ENCODE assay signal across 15 cellular contexts in the genomic region with DNA sequence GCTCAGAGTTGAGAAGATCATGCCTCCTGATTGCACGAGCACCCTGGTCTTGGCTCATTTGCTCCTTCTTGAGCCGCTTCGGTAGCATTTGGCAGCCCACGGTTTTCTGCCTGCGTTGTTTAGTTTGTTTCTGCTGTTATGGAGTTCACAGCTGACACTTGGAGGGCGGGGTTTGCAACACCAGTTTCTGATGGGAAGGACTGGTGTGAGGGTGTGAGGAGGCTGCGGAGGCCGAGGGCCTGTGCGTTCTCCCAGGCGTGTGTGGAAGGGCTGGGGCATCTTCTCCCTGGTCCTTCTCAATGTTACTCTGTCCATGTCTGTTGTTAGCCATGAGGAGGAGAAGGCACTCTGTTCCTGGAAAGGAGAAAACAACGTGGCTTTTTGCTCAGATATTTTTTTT.
"Had no signal": no experiment of that assay in that cellular context is flagged by ENCODE, and none has a peak within 500 bp of the region (broad histone marks: within the 10 kb centered on the region; RNA-seq: fewer than 3 reads in every experiment).

No MANE protein-coding gene starts in this region.

- H3K4me1 ChIP-seq: colonic mucosa, upper lobe of left lung, uterus had no signal

- DNase-seq: colonic mucosa; dermis blood vessel endothelial cell; foreskin melanocyte; head of caudate nucleus; mammary epithelial cell; naive thymus-derived CD4-positive, alpha-beta T cell; nephron progenitor cell; small intestine; stimulated activated CD4-positive, alpha-beta T cell treated with anti-CD3 and anti-CD28 coated beads, Interleukin-12 subunit alpha, Interleukin-12 subunit beta, amount 100 ng/mL, for 4 hours; stimulated activated naive CD4-positive, alpha-beta T cell treated with Interleukin-2 at 50 U/mL for 16 hours; tibial artery; uterus had no signal

- H3K9me3 Mint-ChIP-seq: nephron progenitor cell had no signal

- H3K4me3 ChIP-seq: colonic mucosa, hepatocyte, tibial artery, upper lobe of left lung, uterus had no signal

- H3K27me3 ChIP-seq: colonic mucosa, hepatocyte, neutrophil, tibial artery, upper lobe of left lung, uterus had no signal

- H3K9me3 ChIP-seq: colonic mucosa, neutrophil, tibial artery, upper lobe of left lung, uterus had no signal

- H3K4me3 Mint-ChIP-seq: naive thymus-derived CD4-positive, alpha-beta T cell; nephron progenitor cell had no signal

- H3K27ac ChIP-seq: colonic mucosa, hepatocyte, neutrophil, tibial artery, upper lobe of left lung, uterus had no signal

- H3K27me3 Mint-ChIP-seq: naive thymus-derived CD4-positive, alpha-beta T cell had no signal

- H3K4me2 ChIP-seq: hepatocyte had no signal

- ATAC-seq: naive thymus-derived CD4-positive, alpha-beta T cell had no signal

- H3K27ac Mint-ChIP-seq: nephron progenitor cell had no signal

- H3K36me3 ChIP-seq: colonic mucosa, uterus had no signal
